1 cellular context compared by ENCODE assay signal in genomic region chr7:1742555-1743303, GRCh38.
TF ChIP-seq lines count a peak whose summit lies in the region.

No MANE protein-coding gene starts in this region.

TF ChIP-seq in H1, 55 proteins besides CTCF, POLR2A, EP300 and RAD21 (continued from another document):
- TF ChIP-seq CHD7 (IDR thresholded peaks at IDR 0.05; ENCODE audit: insufficient replicate concordance, low read length) (no peak), SUZ12 (IDR thresholded peaks at IDR 0.05; ENCODE audit: low read length) (no peak), PHF8 (conservative IDR thresholded peaks at IDR 0.05; ENCODE audit: low read depth, low read length) (no peak), SP1 (IDR thresholded peaks at IDR 0.05; ENCODE audit: low read depth, low read length) (no peak), TCF12 (IDR thresholded peaks at IDR 0.05; ENCODE audit: low read depth, low read length) (no peak), KDM4A (IDR thresholded peaks at IDR 0.05; ENCODE audit: low read depth, low read length, severe bottlenecking) (no peak)
- TF ChIP-seq, protein P1, sequence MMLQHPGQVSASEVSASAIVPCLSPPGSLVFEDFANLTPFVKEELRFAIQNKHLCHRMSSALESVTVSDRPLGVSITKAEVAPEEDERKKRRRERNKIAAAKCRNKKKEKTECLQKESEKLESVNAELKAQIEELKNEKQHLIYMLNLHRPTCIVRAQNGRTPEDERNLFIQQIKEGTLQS (IDR thresholded peaks at IDR 0.05; ENCODE audit: insufficient read depth, low read depth, low read length): no peak
